In the genomic region with DNA sequence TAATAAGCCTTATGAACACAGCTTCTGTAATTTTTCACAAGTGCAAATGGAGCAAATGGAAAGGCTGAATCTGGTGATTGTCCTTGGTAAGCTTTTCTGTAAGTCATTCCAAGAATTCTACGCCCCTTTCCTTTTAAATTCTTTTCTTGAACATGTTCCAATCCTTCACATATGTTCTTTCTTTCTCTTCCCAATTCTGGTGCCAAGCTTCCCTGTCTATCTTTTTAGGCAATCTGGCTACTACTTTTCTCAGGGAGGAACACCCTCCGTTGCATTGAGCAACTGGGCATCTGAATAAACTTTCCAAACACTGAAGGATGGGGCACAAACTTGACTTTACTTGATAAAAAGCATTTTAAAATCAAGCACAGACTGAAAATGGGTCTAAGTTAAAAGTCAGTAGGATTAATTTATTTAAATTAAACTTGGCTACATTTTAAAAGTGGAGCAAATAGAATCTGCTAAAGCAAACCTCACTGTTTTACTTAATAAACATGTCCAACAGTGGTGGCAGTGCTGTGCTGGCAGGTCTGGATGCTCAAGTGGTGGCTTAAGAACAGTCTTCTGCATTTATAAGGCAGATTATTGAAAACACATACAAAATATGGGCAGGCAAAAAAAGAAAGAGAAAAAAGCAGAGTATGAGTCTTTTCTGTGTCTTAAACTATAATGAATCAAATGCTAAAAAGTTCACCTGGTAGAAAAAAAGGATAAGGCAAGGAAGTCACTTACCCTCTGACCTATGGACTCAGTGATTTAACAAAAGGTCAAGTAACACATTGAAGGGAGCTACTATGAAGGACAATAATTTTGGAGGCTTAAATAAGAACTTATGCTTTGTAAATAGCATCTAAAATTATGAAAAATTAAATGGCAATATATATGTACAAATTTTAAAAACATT, we compare ENCODE assay signal across 12 cellular contexts.
DNase-seq lines count a peak whose midpoint lies in the region; ATAC-seq, FAIRE-seq and TF ChIP-seq lines count a peak whose summit lies in the region.
"Had no signal": no experiment of that assay in that cellular context is flagged by ENCODE, and none has a peak within 500 bp of the region (broad histone marks: within the 10 kb centered on the region; RNA-seq: fewer than 3 reads in every experiment).

No MANE protein-coding gene starts in this region.

- H3K27me3 ChIP-seq in stomach smooth muscle (ENCODE audit: control insufficient read depth in 1 of 2, insufficient read depth in 2 of 2, low read length in 2 of 2) = no peaks in the 10 kb centered on the region

- DNase-seq in NOMO-1 treated with DMSO at 0.1 percent for 48 hours (lab: John Stamatoyannopoulos, UW; ENCODE audit: unreplicated experiment) = peak; percentile 19
- no peak for DNase-seq in NOMO-1 treated with dmso at 0.1 percent for 144 hours (lab: John Stamatoyannopoulos, UW; ENCODE audit: unreplicated experiment)
- DNase-seq in fibroblast of mammary gland (ENCODE audit: low read depth) = peak; percentile 57
- no peak for DNase-seq in urothelium cell line (ENCODE audit: low spot score)
- DNase-seq in iPS-NIHi11 (ENCODE audit: low spot score) = no peak
- DNase-seq: 8988T; activated CD8-positive, alpha-beta memory T cell treated with anti-CD3 and anti-CD28 coated beads, Interleukin-2, amount 50 U/mL, for 48 hours; immature natural killer cell; NCI-H226 had no signal

- peaks cover 35% of the 10 kb centered on the region for H3K4me1 ChIP-seq in stomach smooth muscle (ENCODE audit: control insufficient read depth, insufficient read depth, low read length)

- no peak overlapping the region for H3K9ac ChIP-seq in stomach smooth muscle (ENCODE audit: low read length in 2 of 2)

- no peak for FAIRE-seq in urothelium cell line (lab: Jason Lieb, UNC)

- no peaks in the 10 kb centered on the region for H3K9me3 ChIP-seq in stomach smooth muscle (ENCODE audit: control insufficient read depth in 2 of 2, low read length in 2 of 2)

- H3K4me3 ChIP-seq in fibroblast of mammary gland (ENCODE audit: control insufficient read depth, low read depth, low read length) (no peak overlapping the region), stomach smooth muscle (ENCODE audit: low read length in 2 of 2) (peak overlapping the region; percentile 15 to 23)

- peak overlapping the region; percentile 92 for H3K27ac ChIP-seq in VCaP
- peak overlapping the region; percentile 26 for H3K27ac ChIP-seq in stomach smooth muscle (ENCODE audit: low read length)

- TF ChIP-seq CTCF in VCaP (conservative IDR thresholded peaks at IDR 0.05) = no peak
- no peak for TF ChIP-seq CTCF in fibroblast of mammary gland (conservative IDR thresholded peaks at IDR 0.05; ENCODE audit: control insufficient read depth, insufficient read depth, low read depth, low read length)

- no peak for ATAC-seq in GM19455 (IDR thresholded peaks at IDR 0.05; ENCODE audit: unreplicated experiment)

- peaks cover 0 to 5% of the 10 kb centered on the region in 2 donors for H3K36me3 ChIP-seq in stomach smooth muscle (ENCODE audit: control insufficient read depth in 2 of 2, insufficient read depth in 2 of 2, low read length in 2 of 2)

Comparison
In these comparisons a context has a peak if more than half of its experiments do, and no peak if none do; other contexts are left out.
1. DNase-seq: peak in NOMO-1 treated with DMSO at 0.1 percent for 48 hours (single experiment) and fibroblast of mammary gland (single experiment); none in NOMO-1 treated with dmso at 0.1 percent for 144 hours (single experiment), urothelium cell line (single experiment) and iPS-NIHi11 (single experiment).